In the genomic region with DNA sequence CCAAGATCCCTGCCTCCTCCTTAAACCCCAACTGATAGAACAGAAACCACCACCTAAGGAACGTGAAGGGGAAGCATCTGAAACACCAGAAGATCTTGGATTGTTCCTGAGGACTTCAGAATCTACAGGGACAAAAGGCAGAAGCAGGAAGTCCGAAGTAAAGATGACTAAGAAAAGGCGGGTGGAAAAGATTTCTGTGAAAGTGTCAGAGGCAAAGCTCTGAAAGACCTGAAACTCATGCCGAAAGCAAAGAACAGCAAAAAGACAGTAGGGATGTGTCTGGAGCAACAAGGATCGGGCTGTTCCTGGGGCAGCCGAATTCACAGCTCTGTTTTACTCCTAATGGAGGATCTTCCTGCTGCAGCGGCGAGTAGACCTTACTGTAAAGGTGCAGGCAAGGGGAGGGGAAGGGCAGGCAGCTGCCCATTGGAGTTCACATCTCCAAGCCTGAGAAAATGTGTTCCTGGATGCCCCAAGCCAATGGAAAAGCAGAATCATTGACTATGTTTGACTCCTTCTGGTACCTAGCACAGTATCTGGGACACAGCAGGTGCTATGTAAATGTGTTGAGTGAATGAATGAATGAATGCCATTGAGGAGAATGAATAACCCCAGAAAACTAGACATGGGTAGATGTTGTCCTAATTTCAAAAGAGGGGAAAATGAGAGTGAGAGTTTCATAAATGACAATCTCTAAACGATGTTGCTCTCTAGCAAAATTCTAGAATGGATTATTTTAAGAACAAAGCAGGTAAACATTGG, we compare ENCODE assay signal across 8 cellular contexts. TPM values are rescaled to one million over a fixed set of nuclear protein-coding genes. Genes with fewer than 3 reads are reported as not detected.
DNase-seq lines count a peak whose midpoint lies in the region; ATAC-seq and TF ChIP-seq lines count a peak whose summit lies in the region.

No MANE protein-coding gene starts in this region.

- no peaks in the 10 kb centered on the region for H3K27me3 ChIP-seq in ascending aorta

- intact Hi-C loops in activated CD4-positive, alpha-beta T cell treated with anti-CD3 and anti-CD28 coated beads for 36 hours (cut with DNase I, micrococcal nuclease) = loop anchor here (1.0 to 5.0 kb wide), 13 partner anchors 40 to 884 kb away; partner anchors contain the start of genes PDIA4 (in 2 of the 2), ZNF786 (in 2 of the 2), ATP6V0E2 (in 1 of the 2) and EZH2 (in 1 of the 2)
- intact Hi-C loops in ascending aorta (cut with DNase I) = loop anchor here (1.0 to 5.0 kb wide), 8 partner anchors 22 to 290 kb away; partner anchors contain the start of genes CUL1, EZH2, PDIA4 and ZNF398

- H3K9me3 ChIP-seq in ascending aorta = no peaks in the 10 kb centered on the region

- peaks cover 0 to 13% of the 10 kb centered on the region in 2 donors for H3K4me1 ChIP-seq in ascending aorta

- ATAC-seq in activated CD4-positive, alpha-beta T cell treated with anti-CD3 and anti-CD28 coated beads for 36 hours = peak; percentile 9
- peak; percentile 2 for ATAC-seq in stimulated activated effector memory CD8-positive, alpha-beta T cell treated with anti-CD3 and anti-CD28 coated beads, Interleukin-12 subunit alpha, Interleukin-12 subunit beta, amount 100 ng/mL, for 72 hours
- no peak for ATAC-seq in HG03571 (IDR thresholded peaks at IDR 0.05; ENCODE audit: unreplicated experiment)

- peak overlapping the region; percentile 97 for H3K27ac Mint-ChIP-seq in activated CD4-positive, alpha-beta T cell treated with anti-CD3 and anti-CD28 coated beads for 36 hours
- H3K27ac Mint-ChIP-seq in stimulated activated effector memory CD8-positive, alpha-beta T cell treated with anti-CD3 and anti-CD28 coated beads, Interleukin-12 subunit alpha, Interleukin-12 subunit beta, amount 100 ng/mL, for 72 hours = peak overlapping the region; percentile 97

- CTCF ChIA-PET in activated CD4-positive, alpha-beta T cell treated with anti-CD3 and anti-CD28 coated beads for 36 hours (lab: Charles Lee) = interaction anchor here (0.6 to 1.6 kb wide), 11 partner anchors 15 to 723 kb away, joined by 3 to 8 read pairs (median 3); no protein-coding TSS in a partner anchor

- POLR2A ChIA-PET in activated CD4-positive, alpha-beta T cell treated with anti-CD3 and anti-CD28 coated beads for 36 hours (lab: Charles Lee) = interaction anchor here (0.6 kb wide), 2 partner anchors 8 to 14 kb away, joined by 3 to 4 read pairs; no protein-coding TSS in a partner anchor

- H3K4me3 Mint-ChIP-seq in activated CD4-positive, alpha-beta T cell treated with anti-CD3 and anti-CD28 coated beads for 36 hours = peak overlapping the region; percentile 90
- peak overlapping the region; percentile 98 for H3K4me3 Mint-ChIP-seq in stimulated activated effector memory CD8-positive, alpha-beta T cell treated with anti-CD3 and anti-CD28 coated beads, Interleukin-12 subunit alpha, Interleukin-12 subunit beta, amount 100 ng/mL, for 72 hours

- H3K4me1 Mint-ChIP-seq in activated CD4-positive, alpha-beta T cell treated with anti-CD3 and anti-CD28 coated beads for 36 hours = peaks cover 40% of the 10 kb centered on the region
- H3K4me1 Mint-ChIP-seq in stimulated activated effector memory CD8-positive, alpha-beta T cell treated with anti-CD3 and anti-CD28 coated beads, Interleukin-12 subunit alpha, Interleukin-12 subunit beta, amount 100 ng/mL, for 72 hours = peaks cover 49% of the 10 kb centered on the region

- peaks cover 2% of the 10 kb centered on the region for H3K27me3 Mint-ChIP-seq in activated CD4-positive, alpha-beta T cell treated with anti-CD3 and anti-CD28 coated beads for 36 hours

- no peaks in the 10 kb centered on the region for H3K9me3 Mint-ChIP-seq in activated CD4-positive, alpha-beta T cell treated with anti-CD3 and anti-CD28 coated beads for 36 hours (ENCODE audit: low read depth)
- no peaks in the 10 kb centered on the region for H3K9me3 Mint-ChIP-seq in stimulated activated effector memory CD8-positive, alpha-beta T cell treated with anti-CD3 and anti-CD28 coated beads, Interleukin-12 subunit alpha, Interleukin-12 subunit beta, amount 100 ng/mL, for 72 hours

- H3K36me3 ChIP-seq in ascending aorta = no peaks in the 10 kb centered on the region

- H3K36me3 Mint-ChIP-seq in activated CD4-positive, alpha-beta T cell treated with anti-CD3 and anti-CD28 coated beads for 36 hours (ENCODE audit: low read depth) = peaks cover 2% of the 10 kb centered on the region
- peaks cover 30% of the 10 kb centered on the region for H3K36me3 Mint-ChIP-seq in stimulated activated effector memory CD8-positive, alpha-beta T cell treated with anti-CD3 and anti-CD28 coated beads, Interleukin-12 subunit alpha, Interleukin-12 subunit beta, amount 100 ng/mL, for 72 hours

- TF ChIP-seq CTCF in ascending aorta (IDR thresholded peaks at IDR 0.05) = no peak

- DNase-seq in activated CD4-positive, alpha-beta T cell treated with anti-CD3 and anti-CD28 coated beads for 36 hours = no peak
- no peak for DNase-seq in activated CD4-positive, alpha-beta T cell treated with anti-CD3 and anti-CD28 coated beads for 4 hours
- DNase-seq in LoVo (ENCODE audit: low spot score) (peak; percentile 41), ascending aorta (ENCODE audit: low spot score in 2 of 2) (no peak), inferior parietal cortex (ENCODE audit: extremely low spot score) (peak; percentile 59), medulla oblongata (ENCODE audit: extremely low spot score) (no peak)
- no peak for DNase-seq in stimulated activated effector memory CD8-positive, alpha-beta T cell treated with anti-CD3 and anti-CD28 coated beads, Interleukin-12 subunit alpha, Interleukin-12 subunit beta, amount 100 ng/mL, for 72 hours (ENCODE audit: low spot score in 2 of 2)

- peak overlapping the region; percentile 88 to 94 for H3K27ac ChIP-seq in ascending aorta

- peak overlapping the region; percentile 70 to 72 for H3K4me3 ChIP-seq in ascending aorta

RNA-seq across cellular contexts. Expression of gene PDIA4, which starts 40.4 kb away (rescaled TPM):
- 10 to 100 TPM; 88.3 to 90.1 TPM for total RNA-seq in activated CD4-positive, alpha-beta T cell treated with anti-CD3 and anti-CD28 coated beads for 36 hours
- 129 TPM for total RNA-seq in ascending aorta

Comparison
In these comparisons a context has a peak if more than half of its experiments do, and no peak if none do; other contexts are left out.
1. DNase-seq: peak in LoVo (single experiment) and inferior parietal cortex (single experiment); none in activated CD4-positive, alpha-beta T cell treated with anti-CD3 and anti-CD28 coated beads for 36 hours (single experiment), activated CD4-positive, alpha-beta T cell treated with anti-CD3 and anti-CD28 coated beads for 4 hours (0 of 2), ascending aorta (0 of 2), stimulated activated effector memory CD8-positive, alpha-beta T cell treated with anti-CD3 and anti-CD28 coated beads, Interleukin-12 subunit alpha, Interleukin-12 subunit beta, amount 100 ng/mL, for 72 hours (0 of 2) and medulla oblongata (single experiment).